Comparison of ENCODE assay signal across 8 cellular contexts in genomic region chr10:132463333-132464255, GRCh38.
DNase-seq lines count a peak whose midpoint lies in the region; ATAC-seq and TF ChIP-seq lines count a peak whose summit lies in the region.
"Had no signal": no experiment of that assay in that cellular context is flagged by ENCODE, and none has a peak within 500 bp of the region (broad histone marks: within the 10 kb centered on the region; RNA-seq: fewer than 3 reads in every experiment).

No MANE protein-coding gene starts in this region.

- CTCF ChIA-PET in IMR-90 (lab: Yijun Ruan, JAX): interaction anchor here (0.6 kb wide), 1 partner anchor 66 kb away, joined by 3 read pairs; no protein-coding TSS in a partner anchor

- H2BK120ac ChIP-seq in IMR-90 (ENCODE audit: low read depth, low read length): no peak overlapping the region

- no peak overlapping the region for H3K56ac ChIP-seq in IMR-90 (ENCODE audit: extremely low read depth, insufficient read depth, low read length)

- no peak overlapping the region for H4K8ac ChIP-seq in IMR-90 (ENCODE audit: low read depth in 2 of 2, low read length in 2 of 2)

- BruUV-seq in IMR-90 (replicated peaks; lab: Mats Ljungman, UMichigan): no TSS peak

- H2AK9ac ChIP-seq in IMR-90 (replicated peaks; ENCODE audit: low read depth, low read length, poor library complexity): no peak overlapping the region

- H3K4me2 ChIP-seq in IMR-90 (ENCODE audit: low read depth, low read length): no peak overlapping the region

- H3K9me3 ChIP-seq in IMR-90 (ENCODE audit: control insufficient read depth, insufficient read depth, low read length) (no peaks in the 10 kb centered on the region), liver (ENCODE audit: control insufficient read depth in 4 of 4, low read length in 3 of 4) (no peaks in the 10 kb centered on the region), upper lobe of left lung (no peaks in the 10 kb centered on the region)

- dilution Hi-C loops in IMR-90 (cut with HindIII; ENCODE audit: low sequenced_read_pairs, unreplicated experiment): no loop called here

- H3K4me1 ChIP-seq in IMR-90 (ENCODE audit: control insufficient read depth, insufficient read depth, low read length) (no peaks in the 10 kb centered on the region; the same call in 1 of the 2 replicates), liver (ENCODE audit: control insufficient read depth in 4 of 4, insufficient read depth in 4 of 4, low read length in 3 of 4) (peaks cover 0 to 13% (median 9%) of the 10 kb centered on the region in 4 donors), upper lobe of left lung (peaks cover 17 to 34% (median 27%) of the 10 kb centered on the region in 4 donors)

- WGBS in IMR-90 (ENCODE audit: extremely low coverage in 2 of 2, insufficient read length in 1 of 2), 2 experiments: 97% methylated on average over 12 of the region's 30 CpGs; no CpG with 5 or more reads in 1 of the 2 experiments
- WGBS in liver: 89% methylated on average over 30 of the region's 30 CpGs
- WGBS in upper lobe of left lung, 2 donors: 86 to 87% methylated on average over 12 to 29 of the region's 30 CpGs

- TF ChIP-seq EP300 in upper lobe of left lung (IDR thresholded peaks at IDR 0.05): no peak

- ATAC-seq in IMR-90 (ENCODE audit: low read depth): no peak; the same call in 1 of the 2 replicates
- ATAC-seq in upper lobe of left lung (ENCODE audit: low FRiP score in 2 of 2): peak in 1 of 2 donors; percentile 22

- DNase-seq in IMR-90 (no peak), choroid plexus epithelial cell (ENCODE audit: low read depth) (peak; percentile 41), upper lobe of left lung (peak in 1 of 2 donors; percentile 85), OCI-M1 (lab: John Stamatoyannopoulos, UW) (no peak)
- no peak for DNase-seq in activated CD8-positive, alpha-beta memory T cell treated with anti-CD3 and anti-CD28 coated beads, Interleukin-2, amount 50 U/mL, for 48 hours
- DNase-seq in activated effector memory CD4-positive, alpha-beta T cell treated with Interleukin-2 at 50 U/mL for 16 hours: no peak
- DNase-seq: activated CD4-positive, alpha-beta memory T cell treated with anti-CD3 and anti-CD28 coated beads for 36 hours had no signal

- no peaks in the 10 kb centered on the region for H3K79me1 ChIP-seq in IMR-90 (ENCODE audit: low read depth in 1 of 2, low read length in 2 of 2)

- no peak overlapping the region for H2BK5ac ChIP-seq in IMR-90 (ENCODE audit: low read depth, low read length, poor library complexity, severe bottlenecking)

- H3K23ac ChIP-seq in IMR-90 (ENCODE audit: low read depth, low read length): no peak overlapping the region

- no peak overlapping the region for H3K18ac ChIP-seq in IMR-90 (ENCODE audit: low read depth, low read length)

- no peaks in the 10 kb centered on the region for H4K20me1 ChIP-seq in IMR-90 (ENCODE audit: insufficient read depth, low read length)

- peak; percentile 31 for TF ChIP-seq CTCF in IMR-90 (conservative IDR thresholded peaks at IDR 0.05; ENCODE audit: low read depth, low read length)
- peak; percentile 54 for TF ChIP-seq CTCF in choroid plexus epithelial cell (conservative IDR thresholded peaks at IDR 0.05; ENCODE audit: low read depth, low read length)
- TF ChIP-seq CTCF in liver (IDR thresholded peaks at IDR 0.05; ENCODE audit: low read depth, low read length, missing input control): no peak
- TF ChIP-seq CTCF in upper lobe of left lung (IDR thresholded peaks at IDR 0.05): peak in 1 of 6 experiments; percentile 13

- no peak overlapping the region for H2BK15ac ChIP-seq in IMR-90 (ENCODE audit: low read depth, low read length)

- H3K36me3 ChIP-seq in IMR-90 (ENCODE audit: control insufficient read depth, insufficient read depth, low read length) (no peaks in the 10 kb centered on the region), liver (ENCODE audit: control insufficient read depth in 4 of 4, insufficient read depth in 3 of 4, low read depth in 1 of 4, low read length in 3 of 4) (no peaks in the 10 kb centered on the region), upper lobe of left lung (no peaks in the 10 kb centered on the region)

- in situ Hi-C loops in IMR-90 (cut with MboI; ENCODE audit: low sequenced_read_pairs): no loop called here

- peak overlapping the region; percentile 80 for H2AFZ ChIP-seq in IMR-90 (replicated peaks; ENCODE audit: low read length, poor library complexity)

- no peaks in the 10 kb centered on the region; the same call in 1 of the 2 replicates for H3K27me3 ChIP-seq in IMR-90 (ENCODE audit: control insufficient read depth, insufficient read depth, low read length)
- H3K27me3 ChIP-seq in liver (ENCODE audit: control insufficient read depth in 4 of 4, insufficient read depth in 4 of 4, low read length in 3 of 4): no peaks in the 10 kb centered on the region
- no peaks in the 10 kb centered on the region for H3K27me3 ChIP-seq in upper lobe of left lung

- no peak overlapping the region for H3K4ac ChIP-seq in IMR-90 (ENCODE audit: low read depth, low read length)

- H2AK5ac ChIP-seq in IMR-90 (ENCODE audit: low read depth, low read length): no peak overlapping the region

- peak; percentile 44 for TF ChIP-seq RAD21 in IMR-90 (IDR thresholded peaks at IDR 0.05; ENCODE audit: low read length)
- peak; percentile 41 to 70 for TF ChIP-seq RAD21 in liver (IDR thresholded peaks at IDR 0.05)

- H3K14ac ChIP-seq in IMR-90 (replicated peaks; ENCODE audit: low read depth, low read length): no peak overlapping the region

- no peak overlapping the region for H4K91ac ChIP-seq in IMR-90 (ENCODE audit: insufficient read depth, low read depth, low read length)

- H3K9ac ChIP-seq in IMR-90 (ENCODE audit: low read depth, low read length) (no peak overlapping the region), liver (ENCODE audit: low read depth in 1 of 2, low read length in 2 of 2) (no peak overlapping the region)

- H4K5ac ChIP-seq in IMR-90 (ENCODE audit: low read depth, low read length): no peak overlapping the region

- H3K27ac ChIP-seq in IMR-90 (ENCODE audit: insufficient read depth, low read length): no peak overlapping the region
- H3K27ac ChIP-seq in liver (ENCODE audit: low read depth in 1 of 2, low read length in 2 of 2): peak overlapping the region in 1 of 2 donors; percentile 57
- peak overlapping the region; percentile 76 to 91 (median 83) for H3K27ac ChIP-seq in upper lobe of left lung

- TF ChIP-seq POLR2A in IMR-90 (IDR thresholded peaks at IDR 0.05; ENCODE audit: low read depth, low read length): no peak
- no peak for TF ChIP-seq POLR2A in upper lobe of left lung (IDR thresholded peaks at IDR 0.05)

- H2BK20ac ChIP-seq in IMR-90 (ENCODE audit: low read depth, low read length): no peak overlapping the region

- H3K4me3 ChIP-seq in IMR-90 (ENCODE audit: insufficient read depth, low read depth, low read length) (no peak overlapping the region), choroid plexus epithelial cell (ENCODE audit: low read depth, low read length) (no peak overlapping the region), liver (ENCODE audit: low read depth in 1 of 3, low read length in 3 of 3) (no peak overlapping the region), upper lobe of left lung (no peak overlapping the region)

- intact Hi-C loops in IMR-90 (cut with micrococcal nuclease): no loop called here

- POLR2A ChIA-PET in IMR-90 (lab: Charles Lee; ENCODE audit: unreplicated experiment): no interaction called here

- H3K9me1 ChIP-seq in IMR-90 (ENCODE audit: insufficient read depth, low read length): no peaks in the 10 kb centered on the region

TF ChIP-seq in IMR-90, 13 proteins besides CTCF, POLR2A, EP300 and RAD21:
- TF ChIP-seq CEBPB (IDR thresholded peaks at IDR 0.05; ENCODE audit: low read depth, low read length) (no peak), BHLHE40 (IDR thresholded peaks at IDR 0.05; ENCODE audit: low read depth, low read length) (no peak), FOS (IDR thresholded peaks at IDR 0.05; ENCODE audit: low read depth, low read length) (no peak), NFE2L2 (IDR thresholded peaks at IDR 0.05; ENCODE audit: low read depth, low read length) (no peak), SMC3 (IDR thresholded peaks at IDR 0.05; ENCODE audit: low read depth, low read length) (peak; percentile 29), RFX5 (IDR thresholded peaks at IDR 0.05; ENCODE audit: low read depth, low read length) (no peak), MAZ (IDR thresholded peaks at IDR 0.05; ENCODE audit: borderline replicate concordance, low read depth, low read length) (no peak)

TF ChIP-seq in liver, 16 proteins besides CTCF, POLR2A, EP300 and RAD21 (continues in another document):
- TF ChIP-seq EGR1 (IDR thresholded peaks at IDR 0.05; ENCODE audit: low read depth in 2 of 2) (no peak), TAF1 (conservative IDR thresholded peaks at IDR 0.05) (no peak), RXRA (IDR thresholded peaks at IDR 0.05) (no peak), YY1 (IDR thresholded peaks at IDR 0.05) (no peak)
- TF ChIP-seq, protein P1, sequence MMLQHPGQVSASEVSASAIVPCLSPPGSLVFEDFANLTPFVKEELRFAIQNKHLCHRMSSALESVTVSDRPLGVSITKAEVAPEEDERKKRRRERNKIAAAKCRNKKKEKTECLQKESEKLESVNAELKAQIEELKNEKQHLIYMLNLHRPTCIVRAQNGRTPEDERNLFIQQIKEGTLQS (IDR thresholded peaks at IDR 0.05): no peak
- TF ChIP-seq, protein P2, sequence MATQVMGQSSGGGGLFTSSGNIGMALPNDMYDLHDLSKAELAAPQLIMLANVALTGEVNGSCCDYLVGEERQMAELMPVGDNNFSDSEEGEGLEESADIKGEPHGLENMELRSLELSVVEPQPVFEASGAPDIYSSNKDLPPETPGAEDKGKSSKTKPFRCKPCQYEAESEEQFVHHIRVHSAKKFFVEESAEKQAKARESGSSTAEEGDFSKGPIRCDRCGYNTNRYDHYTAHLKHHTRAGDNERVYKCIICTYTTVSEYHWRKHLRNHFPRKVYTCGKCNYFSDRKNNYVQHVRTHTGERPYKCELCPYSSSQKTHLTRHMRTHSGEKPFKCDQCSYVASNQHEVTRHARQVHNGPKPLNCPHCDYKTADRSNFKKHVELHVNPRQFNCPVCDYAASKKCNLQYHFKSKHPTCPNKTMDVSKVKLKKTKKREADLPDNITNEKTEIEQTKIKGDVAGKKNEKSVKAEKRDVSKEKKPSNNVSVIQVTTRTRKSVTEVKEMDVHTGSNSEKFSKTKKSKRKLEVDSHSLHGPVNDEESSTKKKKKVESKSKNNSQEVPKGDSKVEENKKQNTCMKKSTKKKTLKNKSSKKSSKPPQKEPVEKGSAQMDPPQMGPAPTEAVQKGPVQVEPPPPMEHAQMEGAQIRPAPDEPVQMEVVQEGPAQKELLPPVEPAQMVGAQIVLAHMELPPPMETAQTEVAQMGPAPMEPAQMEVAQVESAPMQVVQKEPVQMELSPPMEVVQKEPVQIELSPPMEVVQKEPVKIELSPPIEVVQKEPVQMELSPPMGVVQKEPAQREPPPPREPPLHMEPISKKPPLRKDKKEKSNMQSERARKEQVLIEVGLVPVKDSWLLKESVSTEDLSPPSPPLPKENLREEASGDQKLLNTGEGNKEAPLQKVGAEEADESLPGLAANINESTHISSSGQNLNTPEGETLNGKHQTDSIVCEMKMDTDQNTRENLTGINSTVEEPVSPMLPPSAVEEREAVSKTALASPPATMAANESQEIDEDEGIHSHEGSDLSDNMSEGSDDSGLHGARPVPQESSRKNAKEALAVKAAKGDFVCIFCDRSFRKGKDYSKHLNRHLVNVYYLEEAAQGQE (IDR thresholded peaks at IDR 0.05): no peak
